ENCODE assay signal across 18 cellular contexts in the genomic region with DNA sequence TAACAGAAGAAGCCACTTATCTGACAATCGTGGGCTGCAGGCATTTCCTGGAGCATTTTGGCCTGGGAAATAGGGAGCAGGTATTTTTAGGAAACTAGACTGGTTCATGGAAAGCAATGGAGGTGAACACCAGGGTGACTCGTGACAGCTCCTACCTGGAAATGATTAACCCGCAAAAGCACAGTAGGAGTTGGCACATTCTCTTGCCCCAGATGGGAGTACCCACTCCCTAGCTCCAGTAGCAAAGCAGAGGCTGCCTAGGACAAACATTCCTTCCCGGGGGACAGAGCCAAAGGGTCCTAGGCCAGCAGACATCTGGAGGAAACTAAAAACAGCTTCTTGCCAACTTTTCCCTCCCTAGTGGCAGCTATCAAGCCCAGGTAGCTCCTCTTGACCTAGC.
"Had no signal": no experiment of that assay in that cellular context is flagged by ENCODE, and none has a peak within 500 bp of the region (broad histone marks: within the 10 kb centered on the region; RNA-seq: fewer than 3 reads in every experiment).

No MANE protein-coding gene starts in this region.

- H3K4me2 ChIP-seq: smooth muscle cell had no signal

- H3K4me1 ChIP-seq: adrenal gland, foreskin keratinocyte, right atrium auricular region, testis had no signal

- H3K4me3 Mint-ChIP-seq: activated CD8-positive, alpha-beta T cell treated with anti-CD3 and anti-CD28 coated beads for 36 hours; stimulated activated naive CD8-positive, alpha-beta T cell treated with anti-CD3 and anti-CD28 coated beads, Interleukin-15, Interleukin-2, amounts not matched to agents 100 ng/mL and 50 ng/mL, for 24 hours had no signal

- H3K36me3 Mint-ChIP-seq: activated naive CD4-positive, alpha-beta T cell treated with anti-CD3 and anti-CD28 coated beads, Interleukin-2, amount 50 U/mL, for 24 hours; naive B cell had no signal

- H3K36me3 ChIP-seq: adrenal gland, right atrium auricular region, upper lobe of right lung had no signal

- DNase-seq: activated CD4-positive, CD25-positive, alpha-beta regulatory T cell treated with anti-CD3 and anti-CD28 coated beads, Interleukin-2, amount 50 U/mL, for 72 hours; activated CD8-positive, alpha-beta T cell treated with anti-CD3 and anti-CD28 coated beads for 36 hours; activated effector memory CD4-positive, alpha-beta T cell treated with anti-CD3 and anti-CD28 coated beads, Interleukin-2, amount 50 U/mL, for 16 hours; activated T-cell treated with anti-CD3 and anti-CD28 coated beads, Interleukin-2, amount 50 U/mL, for 48 hours; adrenal gland; foreskin keratinocyte; glutamatergic neuron; hypothalamus; mammary epithelial cell; naive B cell; posterior cingulate gyrus; T-helper 9 cell; testis; upper lobe of right lung had no signal

- H3K27ac Mint-ChIP-seq: activated CD8-positive, alpha-beta T cell treated with anti-CD3 and anti-CD28 coated beads for 36 hours; activated naive CD4-positive, alpha-beta T cell treated with anti-CD3 and anti-CD28 coated beads, Interleukin-2, amount 50 U/mL, for 24 hours; stimulated activated naive CD8-positive, alpha-beta T cell treated with anti-CD3 and anti-CD28 coated beads, Interleukin-15, Interleukin-2, amounts not matched to agents 100 ng/mL and 50 ng/mL, for 24 hours had no signal

- H3K4me3 ChIP-seq: adrenal gland, right atrium auricular region, smooth muscle cell, testis, upper lobe of right lung had no signal

- H3K27me3 ChIP-seq: foreskin keratinocyte, right atrium auricular region, testis, upper lobe of right lung had no signal

- H3K9me3 Mint-ChIP-seq: activated CD8-positive, alpha-beta T cell treated with anti-CD3 and anti-CD28 coated beads for 36 hours; activated naive CD4-positive, alpha-beta T cell treated with anti-CD3 and anti-CD28 coated beads, Interleukin-2, amount 50 U/mL, for 24 hours; naive B cell; stimulated activated naive CD8-positive, alpha-beta T cell treated with anti-CD3 and anti-CD28 coated beads, Interleukin-15, Interleukin-2, amounts not matched to agents 100 ng/mL and 50 ng/mL, for 24 hours had no signal

- ATAC-seq: activated CD8-positive, alpha-beta T cell treated with anti-CD3 and anti-CD28 coated beads for 36 hours; foreskin keratinocyte; upper lobe of right lung had no signal

- H3K27ac ChIP-seq: adrenal gland, foreskin keratinocyte, right atrium auricular region, testis, upper lobe of right lung had no signal

- H3K9me3 ChIP-seq: adrenal gland, right atrium auricular region, testis, upper lobe of right lung had no signal
